ENCODE assay signal across 30 cellular contexts in the genomic region with DNA sequence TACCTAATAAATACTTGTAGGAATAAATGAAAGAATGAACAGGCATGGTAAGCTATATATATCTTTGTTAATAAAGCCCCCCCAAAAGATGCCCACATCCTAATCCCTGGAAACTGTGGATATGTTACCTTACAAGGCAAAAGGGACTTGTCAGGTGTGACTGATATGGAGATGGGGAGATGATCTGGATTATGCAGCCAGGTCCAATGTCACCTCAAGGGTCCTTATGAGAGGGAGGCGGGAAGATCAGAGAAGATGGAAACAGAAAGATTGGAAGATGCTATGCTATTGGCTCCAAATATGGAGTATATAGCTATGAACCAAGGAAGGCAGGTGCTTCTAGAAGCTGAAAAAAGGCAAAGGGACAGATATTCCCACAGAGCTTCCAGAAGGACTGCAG. TPM values are rescaled to one million over a fixed set of nuclear protein-coding genes. Genes with fewer than 3 reads are reported as not detected.
DNase-seq lines count a peak whose midpoint lies in the region; ATAC-seq, FAIRE-seq and TF ChIP-seq lines count a peak whose summit lies in the region.
"Had no signal": no experiment of that assay in that cellular context is flagged by ENCODE, and none has a peak within 500 bp of the region (broad histone marks: within the 10 kb centered on the region; RNA-seq: fewer than 3 reads in every experiment).

No MANE protein-coding gene starts in this region.

- ATAC-seq in activated CD8-positive, alpha-beta memory T cell treated with anti-CD3 and anti-CD28 coated beads, Interleukin-2, amount 10 ng/mL, durations not matched to agents 7 days and 5 days, result no peak
- ATAC-seq in CD4-positive, CD25-positive, alpha-beta regulatory T cell (ENCODE audit: low read depth in 2 of 2), result no peak
- no peak for ATAC-seq in K562
- ATAC-seq in aorta (ENCODE audit: low FRiP score), result no peak
- no peak for ATAC-seq in upper lobe of right lung
- ATAC-seq: foreskin keratinocyte, heart right ventricle, left ventricle myocardium superior had no signal

- DNase-seq in activated CD8-positive, alpha-beta memory T cell treated with anti-CD3 and anti-CD28 coated beads, Interleukin-2, amount 10 ng/mL, durations not matched to agents 7 days and 5 days, result no peak
- DNase-seq in activated CD8-positive, alpha-beta memory T cell treated with anti-CD3 and anti-CD28 coated beads for 24 hours, result no peak
- DNase-seq in CD4-positive, CD25-positive, alpha-beta regulatory T cell, result no peak
- DNase-seq in activated CD4-positive, alpha-beta memory T cell treated with anti-CD3 and anti-CD28 coated beads for 36 hours, result no peak
- no peak for DNase-seq in K562 (ENCODE audit: extremely low read depth in 1 of 4, low spot score in 3 of 4)
- DNase-seq in aorta, result no peak
- DNase-seq in hepatic stellate cell (ENCODE audit: low spot score), result no peak
- DNase-seq in upper lobe of right lung, result no peak
- DNase-seq: activated gamma-delta T cell, anterior cingulate cortex, BE2C, DMS153, esophagus squamous epithelium, heart right ventricle, kidney, left ventricle myocardium superior, NCI-H1092 treated with DMSO at 0.1 percent for 48 hours, NCI-H187, NCI-H2171 treated with DMSO at 0.1 percent for 48 hours, NCI-H510A treated with DMSO at 0.1 percent for 48 hours, posterior cingulate gyrus, RPMI8226, SJCRH30, small intestine, thyroid gland had no signal

- H3K79me2 ChIP-seq in K562 (ENCODE audit: control insufficient read depth, insufficient read depth, low read length), result peaks cover 34% of the 10 kb centered on the region

- H3K9me1 ChIP-seq in K562 (ENCODE audit: control insufficient read depth, insufficient read depth, low read length), result no peaks in the 10 kb centered on the region

- no peaks in the 10 kb centered on the region for H3K27me3 Mint-ChIP-seq in activated CD8-positive, alpha-beta memory T cell treated with anti-CD3 and anti-CD28 coated beads, Interleukin-2, amount 10 ng/mL, durations not matched to agents 7 days and 5 days
- peaks cover 7% of the 10 kb centered on the region for H3K27me3 Mint-ChIP-seq in CD4-positive, CD25-positive, alpha-beta regulatory T cell
- no peaks in the 10 kb centered on the region for H3K27me3 Mint-ChIP-seq in activated CD4-positive, alpha-beta memory T cell treated with anti-CD3 and anti-CD28 coated beads for 36 hours

- no peak for TF ChIP-seq EP300 in K562 (IDR thresholded peaks at IDR 0.05; ENCODE audit: low read length)

- no peak for FAIRE-seq in K562 (lab: Jason Lieb, UNC)
- FAIRE-seq: HTR-8/SVneo, kidney, small intestine had no signal

- in situ Hi-C loops in K562 (cut with MboI), result no loop called here

- no peaks in the 10 kb centered on the region for H3K9me3 Mint-ChIP-seq in activated CD8-positive, alpha-beta memory T cell treated with anti-CD3 and anti-CD28 coated beads, Interleukin-2, amount 10 ng/mL, durations not matched to agents 7 days and 5 days (ENCODE audit: low read depth)
- H3K9me3 Mint-ChIP-seq in CD4-positive, CD25-positive, alpha-beta regulatory T cell, result peaks cover 0 to 3% (median 0%) of the 10 kb centered on the region in 7 donors
- H3K9me3 Mint-ChIP-seq in activated CD4-positive, alpha-beta memory T cell treated with anti-CD3 and anti-CD28 coated beads for 36 hours, result no peaks in the 10 kb centered on the region

- TF ChIP-seq POLR2A in K562 (conservative IDR thresholded peaks at IDR 0.05), result no peak

- H3K36me3 Mint-ChIP-seq in activated CD8-positive, alpha-beta memory T cell treated with anti-CD3 and anti-CD28 coated beads, Interleukin-2, amount 10 ng/mL, durations not matched to agents 7 days and 5 days, result peaks cover 23% of the 10 kb centered on the region
- peaks cover 48% of the 10 kb centered on the region for H3K36me3 Mint-ChIP-seq in CD4-positive, CD25-positive, alpha-beta regulatory T cell
- peaks cover 56% of the 10 kb centered on the region for H3K36me3 Mint-ChIP-seq in activated CD4-positive, alpha-beta memory T cell treated with anti-CD3 and anti-CD28 coated beads for 36 hours

- no peak overlapping the region for H3K4me3 ChIP-seq in CD4-positive, CD25-positive, alpha-beta regulatory T cell (ENCODE audit: low read depth, low read length)
- no peak overlapping the region for H3K4me3 ChIP-seq in K562
- H3K4me3 ChIP-seq in aorta (ENCODE audit: low read length in 2 of 2), result no peak overlapping the region
- no peak overlapping the region for H3K4me3 ChIP-seq in upper lobe of right lung
- H3K4me3 ChIP-seq: esophagus squamous epithelium, HAP-1, heart right ventricle, right atrium auricular region, SJCRH30, thyroid gland had no signal

- H3K9ac ChIP-seq in K562 (ENCODE audit: insufficient read depth in 1 of 2, low read depth in 2 of 2, low read length in 2 of 2), result no peak overlapping the region

- WGBS in K562 (ENCODE audit: insufficient coverage, low coverage, missing lambda C conversion rate), result 63% methylated on average over 1 of the region's 1 CpG
- WGBS in aorta, 2 donors, result 94 to 100% methylated on average over 1 of the region's 1 CpG

- no peak overlapping the region for H3K4me2 ChIP-seq in K562 (ENCODE audit: insufficient read depth, low read length)

- intact Hi-C loops in activated CD4-positive, alpha-beta memory T cell treated with anti-CD3 and anti-CD28 coated beads for 36 hours (cut with micrococcal nuclease), result loop anchor here (1.0 kb wide), 3 partner anchors 59 to 741 kb away; partner anchors contain the start of genes PLBD2 and TPCN1
- intact Hi-C loops in K562 (cut with micrococcal nuclease) (no loop called here), aorta (cut with DNase I) (no loop called here), upper lobe of right lung (cut with DNase I) (no loop called here)

- H3K4me3 Mint-ChIP-seq in activated CD8-positive, alpha-beta memory T cell treated with anti-CD3 and anti-CD28 coated beads, Interleukin-2, amount 10 ng/mL, durations not matched to agents 7 days and 5 days, result no peak overlapping the region
- peak overlapping the region in 3 of 4 donors; percentile 32 to 53 (median 53) for H3K4me3 Mint-ChIP-seq in CD4-positive, CD25-positive, alpha-beta regulatory T cell
- peak overlapping the region; percentile 18 for H3K4me3 Mint-ChIP-seq in activated CD4-positive, alpha-beta memory T cell treated with anti-CD3 and anti-CD28 coated beads for 36 hours

- H3K4me1 Mint-ChIP-seq in activated CD8-positive, alpha-beta memory T cell treated with anti-CD3 and anti-CD28 coated beads, Interleukin-2, amount 10 ng/mL, durations not matched to agents 7 days and 5 days, result peaks cover 50% of the 10 kb centered on the region
- peaks cover 12 to 57% (median 39%) of the 10 kb centered on the region in 4 donors for H3K4me1 Mint-ChIP-seq in CD4-positive, CD25-positive, alpha-beta regulatory T cell
- peaks cover 58% of the 10 kb centered on the region for H3K4me1 Mint-ChIP-seq in activated CD4-positive, alpha-beta memory T cell treated with anti-CD3 and anti-CD28 coated beads for 36 hours (ENCODE audit: low read depth)

- no peaks in the 10 kb centered on the region for H3K9me3 ChIP-seq in CD4-positive, CD25-positive, alpha-beta regulatory T cell (ENCODE audit: control insufficient read depth in 2 of 2, low read length in 2 of 2)
- H3K9me3 ChIP-seq in K562 (replicated peaks; ENCODE audit: control insufficient read depth, insufficient read depth, low read depth, low read length) (no peaks in the 10 kb centered on the region), aorta (ENCODE audit: control insufficient read depth, low read length) (no peaks in the 10 kb centered on the region), upper lobe of right lung (no peaks in the 10 kb centered on the region)
- H3K9me3 ChIP-seq: BE2C, esophagus squamous epithelium, HAP-1, heart right ventricle, neutrophil, right atrium auricular region, SJCRH30, thyroid gland had no signal

- TF ChIP-seq CTCF in K562 (IDR thresholded peaks at IDR 0.05 in 2 of 3, conservative IDR thresholded peaks at IDR 0.05 in 1 of 3; ENCODE audit: insufficient read depth in 2 of 3, low read depth in 1 of 3, low read length in 3 of 3), result no peak
- TF ChIP-seq CTCF in upper lobe of right lung (IDR thresholded peaks at IDR 0.05), result no peak

- no peaks in the 10 kb centered on the region for H4K20me1 ChIP-seq in K562 (replicated peaks; ENCODE audit: control insufficient read depth, insufficient read depth, low read length)

- CTCF ChIA-PET in activated CD8-positive, alpha-beta memory T cell treated with anti-CD3 and anti-CD28 coated beads, Interleukin-2, amount 10 ng/mL, durations not matched to agents 7 days and 5 days (lab: Charles Lee), result interaction anchor here (1.5 to 1.8 kb wide), 2 partner anchors 18 to 546 kb away, joined by 4 to 5 read pairs; no protein-coding TSS in a partner anchor
- CTCF ChIA-PET in activated CD4-positive, alpha-beta memory T cell treated with anti-CD3 and anti-CD28 coated beads for 36 hours (lab: Charles Lee), result interaction anchor here (1.2 to 2.3 kb wide), 2 partner anchors 18 to 546 kb away, joined by 5 to 9 read pairs; no protein-coding TSS in a partner anchor
- CTCF ChIA-PET in K562 (lab: Yijun Ruan, JAX; ENCODE audit: low intra/inter-chr PET ratio), result no interaction called here

- POLR2A ChIA-PET in activated CD4-positive, alpha-beta memory T cell treated with anti-CD3 and anti-CD28 coated beads for 36 hours (lab: Charles Lee), result no interaction called here
- POLR2A ChIA-PET in K562 (lab: Yijun Ruan, JAX), result interaction anchor here (0.6 to 1.5 kb wide), 2 partner anchors 9 to 81 kb away, joined by 4 to 7 read pairs; no protein-coding TSS in a partner anchor

- H3K4me1 ChIP-seq in CD4-positive, CD25-positive, alpha-beta regulatory T cell (ENCODE audit: control insufficient read depth, insufficient read depth, low read length, poor library complexity, severe bottlenecking), result peaks cover 24% of the 10 kb centered on the region
- H3K4me1 ChIP-seq in K562 (replicated peaks in 1 of 2; ENCODE audit: control insufficient read depth in 2 of 2, insufficient read depth in 2 of 2, low read length in 2 of 2) (peaks cover 4 to 15% of the 10 kb centered on the region in 2 experiments; a peak in 3 of 5 replicates), aorta (ENCODE audit: control insufficient read depth in 1 of 2, insufficient read depth in 2 of 2, low read length in 2 of 2) (no peaks in the 10 kb centered on the region), upper lobe of right lung (peaks cover 17% of the 10 kb centered on the region)
- H3K4me1 ChIP-seq: BE2C, SJCRH30 had no signal

- no peak overlapping the region for H2AFZ ChIP-seq in K562 (ENCODE audit: low read depth, low read length)

- BruUV-seq in K562 (replicated peaks; lab: Mats Ljungman, UMichigan), result no TSS peak

- H3K27me3 ChIP-seq in CD4-positive, CD25-positive, alpha-beta regulatory T cell (ENCODE audit: control insufficient read depth, insufficient read depth, low read length), result no peaks in the 10 kb centered on the region
- no peaks in the 10 kb centered on the region for H3K27me3 ChIP-seq in K562 (ENCODE audit: control insufficient read depth in 2 of 2, insufficient read depth in 2 of 2, low read length in 2 of 2)
- H3K27me3 ChIP-seq in aorta (ENCODE audit: control insufficient read depth in 1 of 2, insufficient read depth in 2 of 2, low read length in 1 of 2), result no peaks in the 10 kb centered on the region
- no peaks in the 10 kb centered on the region for H3K27me3 ChIP-seq in upper lobe of right lung
- H3K27me3 ChIP-seq: BE2C, esophagus squamous epithelium, foreskin keratinocyte, heart right ventricle, neutrophil, right atrium auricular region, SJCRH30, thyroid gland had no signal

- H3K36me3 ChIP-seq in CD4-positive, CD25-positive, alpha-beta regulatory T cell (ENCODE audit: control insufficient read depth, insufficient read depth, low read length), result peaks cover 51% of the 10 kb centered on the region
- H3K36me3 ChIP-seq in K562 (ENCODE audit: control insufficient read depth, insufficient read depth, low read length) (peaks cover 70% of the 10 kb centered on the region; the same call in 2 of the 3 replicates), aorta (ENCODE audit: control insufficient read depth in 1 of 2, insufficient read depth in 2 of 2, low read length in 1 of 2) (peaks cover 0 to 13% of the 10 kb centered on the region in 2 donors), upper lobe of right lung (peaks cover 47% of the 10 kb centered on the region)

- peak overlapping the region; percentile 92 for H3K27ac Mint-ChIP-seq in activated CD8-positive, alpha-beta memory T cell treated with anti-CD3 and anti-CD28 coated beads, Interleukin-2, amount 10 ng/mL, durations not matched to agents 7 days and 5 days
- peak overlapping the region in 2 of 3 donors; percentile 19 to 90 for H3K27ac Mint-ChIP-seq in CD4-positive, CD25-positive, alpha-beta regulatory T cell
- peak overlapping the region; percentile 100 for H3K27ac Mint-ChIP-seq in activated CD4-positive, alpha-beta memory T cell treated with anti-CD3 and anti-CD28 coated beads for 36 hours

- TF ChIP-seq RAD21 in K562 (CRISPR knock-in tag; conservative IDR thresholded peaks at IDR 0.05 in 1 of 2, IDR thresholded peaks at IDR 0.05 in 1 of 2), result no peak

- H3K27ac ChIP-seq in CD4-positive, CD25-positive, alpha-beta regulatory T cell (ENCODE audit: insufficient read depth, low read length, poor library complexity, severe bottlenecking), result no peak overlapping the region
- H3K27ac ChIP-seq in K562 (ENCODE audit: extremely low read depth, low read depth, low read length), result no peak overlapping the region; the same call in 2 of the 3 replicates
- H3K27ac ChIP-seq in aorta (ENCODE audit: low read depth in 1 of 2, low read length in 2 of 2), result no peak overlapping the region
- H3K27ac ChIP-seq in upper lobe of right lung, result no peak overlapping the region
- H3K27ac ChIP-seq: esophagus squamous epithelium, foreskin keratinocyte, heart right ventricle, neutrophil, right atrium auricular region, SJCRH30, thyroid gland had no signal

RNA-seq across cellular contexts. Expression of gene RBM19, which starts 3.4 kb away (rescaled TPM):
- total RNA-seq in activated CD8-positive, alpha-beta memory T cell treated with anti-CD3 and anti-CD28 coated beads, Interleukin-2, amount 10 ng/mL, durations not matched to agents 7 days and 5 days, result 10 to 100 TPM; 39.8 to 55.7 TPM
- total RNA-seq in CD4-positive, CD25-positive, alpha-beta regulatory T cell, result 66.2 TPM
- 1 to 10 TPM; 6.3 to 8.3 (median 6.8) TPM for polyA plus RNA-seq in CD4-positive, CD25-positive, alpha-beta regulatory T cell
- total RNA-seq in activated CD4-positive, alpha-beta memory T cell treated with anti-CD3 and anti-CD28 coated beads for 36 hours, result 10 to 100 TPM; 69.6 to 74.1 TPM
- total RNA-seq in K562 (2011; cell fraction: chromatin; rRNA removed; ENCODE audit: low replicate concordance), result 62.4 and 97.5 TPM in 2 replicates
- 44.2 and 51.4 TPM in 2 replicates for total RNA-seq in K562 (2011; cell fraction: nucleolus; rRNA removed)
- total RNA-seq in K562 (2011; cell fraction: nucleoplasm; rRNA removed), result 50.4 and 55.4 TPM in 2 replicates
- 50.4 and 51.0 TPM in 2 replicates for total RNA-seq in K562 (2014; rRNA removed)
- total RNA-seq in K562 (2014; rRNA removed; fragmentation: Illumina TruSeq; extraction: Trizol), result 30.9 and 34.5 TPM in 2 replicates
- total RNA-seq in K562 (2015; rRNA removed; fragmentation: Illumina TruSeq; extraction: Trizol), result 42.1 and 45.2 TPM in 2 replicates
- 51.5 and 58.4 TPM in 2 replicates for total RNA-seq in K562 (2021)
- 22.4 and 22.6 TPM in 2 replicates for polyA plus RNA-seq in K562 (2011; rRNA removed)
- polyA plus RNA-seq in K562 (2011; cell fraction: cytosol; rRNA removed), result 16.8 and 23.2 TPM in 2 replicates
- polyA plus RNA-seq in K562 (2011; cell fraction: nucleus; rRNA removed), result 63.1 and 103 TPM in 2 replicates
- 23.4 and 32.8 TPM in 2 replicates for polyA plus RNA-seq in K562 (2012)
- polyA plus RNA-seq in K562 (2014; fragmentation: Illumina TruSeq; extraction: Trizol), result 37.9 TPM in 2 replicates
- 10 to 100 TPM; 16.0 to 19.5 TPM for polyA plus RNA-seq in K562 (2014; fragmentation: Nextera tagmentation; extraction: Ambion mirVana)
- polyA plus RNA-seq in K562 (2014; rRNA removed), result 49.7 and 53.4 TPM in 2 replicates
- polyA minus RNA-seq in K562 (2011; rRNA and poly(A)+ RNA removed), result 26.9 and 34.1 TPM in 2 replicates
- 21.8 and 27.6 TPM in 2 replicates for polyA minus RNA-seq in K562 (2011; cell fraction: cytosol; rRNA and poly(A)+ RNA removed)
- polyA minus RNA-seq in K562 (2011; cell fraction: nucleus; rRNA and poly(A)+ RNA removed), result 41.9 and 53.0 TPM in 2 replicates
- total RNA-seq in aorta, result 10 to 100 TPM; 30.3 to 31.8 TPM
- 10 to 100 TPM in 1 of 2 donors, 1 to 10 TPM in 1; 5.6 to 21.8 TPM for polyA plus RNA-seq in aorta
- total RNA-seq in upper lobe of right lung, result 36.4 TPM
